ENCODE assay signal across 7 cellular contexts in genomic region chr6:31070711-31071197, GRCh38. TPM values are rescaled to one million over a fixed set of nuclear protein-coding genes. Genes with fewer than 3 reads are reported as not detected.
DNase-seq lines count a peak whose midpoint lies in the region; ATAC-seq and TF ChIP-seq lines count a peak whose summit lies in the region.

No MANE protein-coding gene starts in this region.

- H3K4me3 ChIP-seq in GM12865 (ENCODE audit: low read depth, low read length), result no peak overlapping the region

- peak; percentile 34 for DNase-seq in GM12865 (ENCODE audit: low read depth)
- DNase-seq in NCI-H1930 (lab: John Stamatoyannopoulos, UW), result peak; percentile 22 to 44
- peak; percentile 76 for DNase-seq in cerebellar cortex (ENCODE audit: low spot score)
- peak; percentile 77 to 78 for DNase-seq in lung microvascular endothelial cell (ENCODE audit: low read depth in 2 of 2)
- DNase-seq in NK-92 treated with Interleukin-12 subunit alpha and Interleukin-12 subunit beta, amount 100 ng/mL, for 24 hours (lab: John Stamatoyannopoulos, UW), result no peak

- TF ChIP-seq CTCF in GM12865 (IDR thresholded peaks at IDR 0.05; ENCODE audit: insufficient read depth, low read depth, low read length, missing control alignments), result peak; percentile 31

- ATAC-seq in HG02798 (IDR thresholded peaks at IDR 0.05; ENCODE audit: poor library complexity, unreplicated experiment) (no peak), GM18502 (IDR thresholded peaks at IDR 0.05; ENCODE audit: poor library complexity, unreplicated experiment) (no peak)

RNA-seq across cellular contexts. Expression of gene C6orf15, which starts 41.6 kb away (rescaled TPM):
- total RNA-seq in lung microvascular endothelial cell, result not detected in 2 replicates

RNA-seq across cellular contexts. Expression of gene PSORS1C1, which starts 43.8 kb away (rescaled TPM):
- 2.6 and 6.7 TPM in 2 replicates for total RNA-seq in lung microvascular endothelial cell

RNA-seq across cellular contexts. Expression of gene CDSN, which starts 49.5 kb away (rescaled TPM):
- total RNA-seq in lung microvascular endothelial cell, result under 0.01 TPM in 1 of 2 replicates, not detected in the other
